ENCODE assay signal across 9 cellular contexts in the genomic region with DNA sequence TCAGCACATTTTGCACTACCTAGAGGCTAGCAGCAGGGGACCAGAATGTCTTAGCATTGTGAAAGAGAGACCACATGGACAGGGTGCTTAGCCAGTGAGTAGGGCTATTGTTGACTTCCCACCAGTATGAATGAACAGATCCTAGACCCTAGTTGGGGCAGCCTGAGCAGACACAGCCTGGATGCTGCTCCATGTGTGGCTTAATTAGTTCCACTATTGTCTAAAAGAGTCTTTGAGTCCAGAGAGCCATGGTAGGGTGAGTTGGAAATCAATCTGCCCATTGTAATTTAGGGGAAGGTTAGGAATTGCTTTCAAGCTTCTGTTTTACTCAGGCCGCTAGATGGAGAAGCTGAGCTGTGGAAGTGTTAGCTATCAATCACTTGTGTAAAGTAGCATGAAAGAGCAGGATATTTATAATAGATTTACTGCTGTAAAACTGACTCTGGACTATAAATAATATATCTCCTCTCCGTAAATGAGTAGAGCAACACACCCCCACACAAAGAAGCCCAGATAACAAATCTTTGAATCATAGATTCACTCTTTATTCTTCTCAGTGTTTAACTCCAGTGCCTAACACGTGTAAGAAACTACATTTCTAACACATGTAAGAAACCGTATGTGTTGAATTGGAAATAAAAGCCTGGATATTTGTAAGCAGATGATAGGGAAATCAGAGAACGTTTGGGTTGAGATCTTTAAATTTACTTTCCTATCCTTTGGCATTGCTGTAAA. TPM values are rescaled to one million over a fixed set of nuclear protein-coding genes. Genes with fewer than 3 reads are reported as not detected.
DNase-seq lines count a peak whose midpoint lies in the region; ATAC-seq and TF ChIP-seq lines count a peak whose summit lies in the region.
"Had no signal": no experiment of that assay in that cellular context is flagged by ENCODE, and none has a peak within 500 bp of the region (broad histone marks: within the 10 kb centered on the region; RNA-seq: fewer than 3 reads in every experiment).

No MANE protein-coding gene starts in this region.

- no peak for TF ChIP-seq POLR2A in gastroesophageal sphincter (IDR thresholded peaks at IDR 0.05)

- peaks cover 54% of the 10 kb centered on the region for H3K4me1 ChIP-seq in KMS-11 (ENCODE audit: low read depth, poor library complexity, severe bottlenecking)
- peaks cover 4% of the 10 kb centered on the region for H3K4me1 ChIP-seq in RWPE2 (ENCODE audit: insufficient read depth, poor library complexity, severe bottlenecking)
- no peaks in the 10 kb centered on the region for H3K4me1 ChIP-seq in gastroesophageal sphincter

- peak; percentile 57 for TF ChIP-seq CTCF in CD14-positive monocyte (IDR thresholded peaks at IDR 0.05)
- TF ChIP-seq CTCF in KMS-11 (conservative IDR thresholded peaks at IDR 0.05; ENCODE audit: low read depth, low read length), result peak; percentile 78; the same call in 1 of the 2 replicates
- peak; percentile 90 for TF ChIP-seq CTCF in RWPE2 (IDR thresholded peaks at IDR 0.05; ENCODE audit: poor library complexity, severe bottlenecking)
- TF ChIP-seq CTCF in endothelial cell (IDR thresholded peaks at IDR 0.05; ENCODE audit: unreplicated experiment), result peak; percentile 35
- no peak for TF ChIP-seq CTCF in gastroesophageal sphincter (IDR thresholded peaks at IDR 0.05)

- no peaks in the 10 kb centered on the region for H3K27me3 ChIP-seq in KMS-11 (ENCODE audit: insufficient read depth, low read depth)
- no peaks in the 10 kb centered on the region for H3K27me3 ChIP-seq in RWPE2 (ENCODE audit: insufficient read depth, poor library complexity, severe bottlenecking)
- H3K27me3 ChIP-seq in gastroesophageal sphincter, result no peaks in the 10 kb centered on the region

- no peaks in the 10 kb centered on the region for H3K36me3 ChIP-seq in KMS-11 (ENCODE audit: insufficient read depth)
- H3K36me3 ChIP-seq in RWPE2 (ENCODE audit: low read depth), result no peaks in the 10 kb centered on the region; the same call in 1 of the 2 replicates
- no peaks in the 10 kb centered on the region for H3K36me3 ChIP-seq in gastroesophageal sphincter

- no peak overlapping the region for H3K4me3 ChIP-seq in KMS-11 (IDR thresholded peaks at IDR 0.05; ENCODE audit: insufficient read depth, low read depth, low read length)
- H3K4me3 ChIP-seq in RWPE2 (ENCODE audit: severe bottlenecking), result no peak overlapping the region
- H3K4me3 ChIP-seq in gastroesophageal sphincter, result no peak overlapping the region
- H3K4me3 ChIP-seq: skin epidermis had no signal

- H3K4me3 Mint-ChIP-seq in CD14-positive monocyte (no peak overlapping the region), endothelial cell (ENCODE audit: unreplicated experiment) (no peak overlapping the region)

- TF ChIP-seq EP300 in gastroesophageal sphincter (IDR thresholded peaks at IDR 0.05), result no peak

- H3K9me3 ChIP-seq in RWPE2 (ENCODE audit: severe bottlenecking), result no peaks in the 10 kb centered on the region
- H3K9me3 ChIP-seq in gastroesophageal sphincter, result no peaks in the 10 kb centered on the region

- intact Hi-C loops in CD14-positive monocyte (cut with micrococcal nuclease), result no loop called here

- no peak for DNase-seq in CD14-positive monocyte (ENCODE audit: low spot score)
- no peak for DNase-seq in RWPE2 (ENCODE audit: low spot score)
- DNase-seq in endothelial cell (ENCODE audit: low spot score), result peak; percentile 51
- peak; percentile 86 for DNase-seq in midbrain (lab: John Stamatoyannopoulos, UW)

- H2AFZ ChIP-seq in KMS-11 (ENCODE audit: low read depth), result 0 out of 2 replicates have a peak overlapping the region, but pooled peaks have one; percentile 15

- H3K79me2 ChIP-seq in KMS-11 (ENCODE audit: insufficient read depth, low read depth), result no peaks in the 10 kb centered on the region

- no peaks in the 10 kb centered on the region for H4K20me1 ChIP-seq in KMS-11 (ENCODE audit: insufficient read depth)

- WGBS in gastroesophageal sphincter (ENCODE audit: low coverage in 1 of 2), 2 donors, result 8 to 17% methylated on average over 4 to 5 of the region's 5 CpGs

- H3K9me3 Mint-ChIP-seq in CD14-positive monocyte (no peaks in the 10 kb centered on the region), endothelial cell (ENCODE audit: unreplicated experiment) (no peaks in the 10 kb centered on the region)

- no peak overlapping the region; the same call in 1 of the 2 replicates for H3K4me2 ChIP-seq in KMS-11

- H3K4me1 Mint-ChIP-seq in CD14-positive monocyte, result peaks cover 37% of the 10 kb centered on the region
- peaks cover 24% of the 10 kb centered on the region for H3K4me1 Mint-ChIP-seq in endothelial cell (ENCODE audit: unreplicated experiment)

- H3K27me3 Mint-ChIP-seq in CD14-positive monocyte (ENCODE audit: low read depth in 3 of 3), result peaks cover 0 to 2% (median 0%) of the 10 kb centered on the region in 3 donors
- peaks cover 2% of the 10 kb centered on the region for H3K27me3 Mint-ChIP-seq in endothelial cell (ENCODE audit: unreplicated experiment)

- ATAC-seq in GM18909 (IDR thresholded peaks at IDR 0.05; ENCODE audit: poor library complexity, unreplicated experiment) (peak; percentile 31), RWPE2 (ENCODE audit: low read depth) (peak; percentile 76), HG03175 (IDR thresholded peaks at IDR 0.05; ENCODE audit: unreplicated experiment) (no peak), gastroesophageal sphincter (no peak)

- no peak overlapping the region for H3K27ac Mint-ChIP-seq in CD14-positive monocyte
- peak overlapping the region; percentile 26 for H3K27ac Mint-ChIP-seq in endothelial cell (ENCODE audit: unreplicated experiment)

- H3K36me3 Mint-ChIP-seq in CD14-positive monocyte, result no peaks in the 10 kb centered on the region
- no peaks in the 10 kb centered on the region for H3K36me3 Mint-ChIP-seq in endothelial cell (ENCODE audit: low read depth, unreplicated experiment)

- no peak overlapping the region for H3K9ac ChIP-seq in KMS-11

- no peak overlapping the region for H3K27ac ChIP-seq in KMS-11
- H3K27ac ChIP-seq in RWPE2 (ENCODE audit: poor library complexity, severe bottlenecking), result no peak overlapping the region
- H3K27ac ChIP-seq in gastroesophageal sphincter, result no peak overlapping the region

RNA-seq across cellular contexts. Expression of gene GCSAM, which starts 4.1 kb away (rescaled TPM):
- polyA plus RNA-seq in CD14-positive monocyte, result under 1 TPM in 1 of 2 donors, not detected in 1; 0.10 TPM
- total RNA-seq in endothelial cell (ENCODE audit: unreplicated experiment), result not detected
- under 1 TPM in 1 of 4 donors, not detected in 3; 0.42 TPM for total RNA-seq in gastroesophageal sphincter

RNA-seq across cellular contexts. Expression of gene C3orf52, which starts 50.9 kb away (rescaled TPM):
- not detected for polyA plus RNA-seq in CD14-positive monocyte
- total RNA-seq in endothelial cell (ENCODE audit: unreplicated experiment), result 8.3 TPM
- total RNA-seq in gastroesophageal sphincter, result 1 to 10 TPM; 1.6 to 3.4 (median 1.9) TPM

Comparison
In these comparisons a context has a peak if more than half of its experiments do, and no peak if none do; other contexts are left out.
1. DNase-seq: peak in endothelial cell (single experiment) and midbrain (single experiment); none in CD14-positive monocyte (single experiment) and RWPE2 (single experiment).
2. CTCF ChIP-seq: peak in CD14-positive monocyte (single experiment), KMS-11 (single experiment), RWPE2 (single experiment) and endothelial cell (single experiment); none in gastroesophageal sphincter (0 of 4).
3. ATAC-seq: peak in GM18909 (single experiment) and RWPE2 (single experiment); none in HG03175 (single experiment) and gastroesophageal sphincter (single experiment).